Comparison of ENCODE assay signal across 14 cellular contexts in genomic region chr7:135385209-135385608, GRCh38.
DNase-seq lines count a peak whose midpoint lies in the region; ATAC-seq and TF ChIP-seq lines count a peak whose summit lies in the region.
"Had no signal": no experiment of that assay in that cellular context is flagged by ENCODE, and none has a peak within 500 bp of the region (broad histone marks: within the 10 kb centered on the region; RNA-seq: fewer than 3 reads in every experiment).

No MANE protein-coding gene starts in this region.

- dilution Hi-C loops in mammary epithelial cell (cut with HindIII; ENCODE audit: low sequenced_read_pairs) = no loop called here

- H2AFZ ChIP-seq in mammary epithelial cell (ENCODE audit: low read depth, low read length) = no peak overlapping the region

- in situ Hi-C loops in mammary epithelial cell (cut with MboI; ENCODE audit: low sequenced_read_pairs in 2 of 2) = no loop called here

- H3K4me1 ChIP-seq in mammary epithelial cell (ENCODE audit: insufficient read depth, low read length) (peaks cover 8% of the 10 kb centered on the region), left lung (no peaks in the 10 kb centered on the region)

- H3K79me2 ChIP-seq in mammary epithelial cell (ENCODE audit: insufficient read depth, low read length) = no peaks in the 10 kb centered on the region

- no peak overlapping the region for H3K4me2 ChIP-seq in mammary epithelial cell (ENCODE audit: insufficient read depth, low read depth, low read length)

- H3K9ac ChIP-seq in mammary epithelial cell (ENCODE audit: insufficient read depth, low read length) = no peak overlapping the region

- ATAC-seq in left lung (peak; percentile 24), GM21423 (IDR thresholded peaks at IDR 0.05; ENCODE audit: unreplicated experiment) (no peak)
- ATAC-seq: foreskin keratinocyte had no signal

- H3K36me3 ChIP-seq in mammary epithelial cell (ENCODE audit: insufficient read depth, low read length) (no peaks in the 10 kb centered on the region), left lung (no peaks in the 10 kb centered on the region)

- DNase-seq in Ammon's horn (ENCODE audit: low spot score) (peak; percentile 24), NCI-H2029 (lab: John Stamatoyannopoulos, UW) (peak; percentile 53), mammary epithelial cell (peak; percentile 29), left lung (no peak), GM20000 (ENCODE audit: low spot score) (no peak), activated gamma-delta T cell (lab: John Stamatoyannopoulos, UW) (no peak), amniotic stem cell (lab: John Stamatoyannopoulos, UW) (no peak)
- DNase-seq: activated CD4-positive, alpha-beta memory T cell treated with anti-CD3 and anti-CD28 coated beads for 36 hours; activated effector memory CD4-positive, alpha-beta T cell treated with Interleukin-2 at 50 U/mL for 16 hours; DMS79 treated with DMSO at 0.1 percent for 48 hours; foreskin keratinocyte; kidney; T-helper 2 cell had no signal

- H3K27me3 ChIP-seq in mammary epithelial cell (ENCODE audit: insufficient read depth, low read length) (no peaks in the 10 kb centered on the region), left lung (no peaks in the 10 kb centered on the region)
- H3K27me3 ChIP-seq: foreskin keratinocyte had no signal

- H3K27ac ChIP-seq in mammary epithelial cell (ENCODE audit: insufficient read depth, low read depth, low read length) = no peak overlapping the region
- H3K27ac ChIP-seq in left lung = no peak overlapping the region
- H3K27ac ChIP-seq: foreskin keratinocyte had no signal

- BruUV-seq in mammary epithelial cell (replicated peaks; lab: Mats Ljungman, UMichigan) = no TSS peak

- no peak for TF ChIP-seq CTCF in mammary epithelial cell (conservative IDR thresholded peaks at IDR 0.05 in 1 of 2, IDR thresholded peaks at IDR 0.05 in 1 of 2; ENCODE audit: extremely low read depth in 1 of 2, insufficient read depth in 1 of 2, low read depth in 1 of 2, low read length in 2 of 2)
- no peak for TF ChIP-seq CTCF in left lung (IDR thresholded peaks at IDR 0.05)
- no peak for TF ChIP-seq CTCF in GM20000 (IDR thresholded peaks at IDR 0.05; ENCODE audit: extremely low read depth, missing control alignments)

- intact Hi-C loops in mammary epithelial cell (cut with micrococcal nuclease) (no loop called here), left lung (cut with DNase I) (no loop called here)

- CTCF ChIA-PET in mammary epithelial cell (lab: Charles Lee; ENCODE audit: low non-redundant PET) = no interaction called here

- H3K9me3 ChIP-seq in mammary epithelial cell (replicated peaks; ENCODE audit: insufficient read depth, low read length) (no peaks in the 10 kb centered on the region), left lung (no peaks in the 10 kb centered on the region)

- H3K4me3 ChIP-seq in mammary epithelial cell (replicated peaks in 1 of 3; ENCODE audit: insufficient read depth in 1 of 3, low read depth in 2 of 3, low read length in 3 of 3) (no peak overlapping the region), left lung (no peak overlapping the region)

- WGBS in mammary epithelial cell (ENCODE audit: low coverage, missing lambda C conversion rate) = 15% methylated on average over 3 of the region's 3 CpGs

- no peaks in the 10 kb centered on the region for H4K20me1 ChIP-seq in mammary epithelial cell (ENCODE audit: insufficient read depth, low read length)

Comparison
In these comparisons a context has a peak if more than half of its experiments do, and no peak if none do; other contexts are left out.
1. DNase-seq: peak in Ammon's horn (single experiment), NCI-H2029 (single experiment) and mammary epithelial cell (single experiment); none in left lung (0 of 2), GM20000 (single experiment), activated gamma-delta T cell (single experiment) and amniotic stem cell (single experiment).